Comparison of ENCODE assay signal across 14 cellular contexts in the genomic region with DNA sequence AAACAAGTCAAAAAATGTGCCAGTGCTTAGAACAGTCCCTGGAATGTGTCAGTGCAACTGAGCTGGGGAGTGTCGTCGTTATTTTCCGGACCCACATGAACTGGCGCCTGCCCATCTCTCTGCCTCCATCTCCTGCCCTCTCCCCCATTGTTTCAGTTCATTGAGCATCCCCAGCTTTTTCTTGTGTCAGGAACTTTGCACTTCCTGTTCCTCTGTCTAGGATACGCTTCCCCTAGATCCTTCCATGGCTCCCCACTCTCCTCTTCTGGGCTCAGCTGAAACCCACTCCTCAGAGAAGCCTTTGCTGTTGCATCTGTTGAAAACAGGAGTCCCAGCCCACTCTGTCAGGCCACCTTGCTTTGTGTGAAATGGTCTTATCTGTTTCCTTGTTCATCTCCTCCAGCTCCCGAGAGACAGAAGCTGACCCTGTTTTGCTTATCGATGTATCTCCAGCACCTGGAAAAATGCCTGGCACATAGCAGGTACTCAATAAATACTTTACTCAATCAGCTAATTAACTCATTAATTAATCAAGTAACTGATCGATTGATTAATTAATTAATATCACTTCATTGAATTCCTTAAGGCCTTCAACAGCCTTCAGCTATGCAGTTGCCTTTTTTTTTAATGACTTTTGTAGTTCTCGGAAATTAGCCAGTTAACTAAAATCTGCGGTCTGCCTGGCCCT. TPM values are rescaled to one million over a fixed set of nuclear protein-coding genes. Genes with fewer than 3 reads are reported as not detected.
DNase-seq lines count a peak whose midpoint lies in the region; ATAC-seq and TF ChIP-seq lines count a peak whose summit lies in the region.
"Had no signal": no experiment of that assay in that cellular context is flagged by ENCODE, and none has a peak within 500 bp of the region (broad histone marks: within the 10 kb centered on the region; RNA-seq: fewer than 3 reads in every experiment).

No MANE protein-coding gene starts in this region.

- no peak for ATAC-seq in stimulated activated memory B cell treated with anti-CD40 and anti-IgM and Interleukin-4, amounts not matched to agents 10 μg/mL and 1 μg/mL and 100 μg/mL, for 72 hours

- TF ChIP-seq CTCF in Loucy (conservative IDR thresholded peaks at IDR 0.05; ENCODE audit: low read length) (no peak), adrenal gland (IDR thresholded peaks at IDR 0.05) (no peak), type B pancreatic cell (conservative IDR thresholded peaks at IDR 0.05) (no peak)

- H3K36me3 ChIP-seq in Loucy (ENCODE audit: insufficient read depth, low read length) (no peaks in the 10 kb centered on the region), adrenal gland (replicated peaks in 1 of 2) (no peaks in the 10 kb centered on the region)
- no peaks in the 10 kb centered on the region for H3K36me3 ChIP-seq in CD4-positive, alpha-beta memory T cell (ENCODE audit: insufficient read depth, low read length)

- H3K9me3 Mint-ChIP-seq in activated naive CD4-positive, alpha-beta T cell treated with anti-CD3 and anti-CD28 coated beads, Interleukin-2, amount 10 ng/mL, durations not matched to agents 7 days and 5 days: no peaks in the 10 kb centered on the region
- no peaks in the 10 kb centered on the region for H3K9me3 Mint-ChIP-seq in type B pancreatic cell
- no peaks in the 10 kb centered on the region for H3K9me3 Mint-ChIP-seq in stimulated activated memory B cell treated with anti-CD40 and anti-IgM and Interleukin-4, amounts not matched to agents 10 μg/mL and 1 μg/mL and 100 μg/mL, for 72 hours
- no peaks in the 10 kb centered on the region for H3K9me3 Mint-ChIP-seq in CD4-positive, alpha-beta memory T cell
- H3K9me3 Mint-ChIP-seq: CD4-positive, alpha-beta T cell had no signal

- H3K4me1 ChIP-seq in Loucy (ENCODE audit: insufficient read depth, low read length, poor library complexity, severe bottlenecking) (peaks cover 43% of the 10 kb centered on the region), adrenal gland (replicated peaks in 1 of 2) (peaks cover 19 to 39% of the 10 kb centered on the region in 2 donors)
- peaks cover 12% of the 10 kb centered on the region for H3K4me1 ChIP-seq in CD4-positive, alpha-beta memory T cell (ENCODE audit: insufficient read depth, low read length)

- DNase-seq in activated naive CD4-positive, alpha-beta T cell treated with anti-CD3 and anti-CD28 coated beads, Interleukin-2, amount 10 ng/mL, durations not matched to agents 7 days and 5 days: no peak
- DNase-seq in activated naive CD4-positive, alpha-beta T cell treated with anti-CD3 and anti-CD28 coated beads, Interleukin-2, amount 50 U/mL, for 16 hours: no peak
- peak in 1 of 7 donors; percentile 27 for DNase-seq in adrenal gland
- DNase-seq in type B pancreatic cell (ENCODE audit: extremely low spot score, unreplicated experiment): no peak
- DNase-seq in CD4-positive, alpha-beta memory T cell: no peak
- no peak for DNase-seq in head of caudate nucleus
- DNase-seq: CD4-positive, alpha-beta T cell; DND-41; NCI-H1694; NCI-H345; NCI-H526 treated with DMSO at 0.1 percent for 48 hours had no signal

- H3K27ac ChIP-seq in adrenal gland: peak overlapping the region; percentile 80 to 97 (median 90)
- H3K27ac ChIP-seq in CD4-positive, alpha-beta memory T cell (ENCODE audit: low read depth, low read length): no peak overlapping the region
- H3K27ac ChIP-seq: RWPE1 had no signal

- H3K27me3 ChIP-seq in Loucy (ENCODE audit: insufficient read depth, low read length, poor library complexity, severe bottlenecking) (no peaks in the 10 kb centered on the region), adrenal gland (no peaks in the 10 kb centered on the region)
- no peaks in the 10 kb centered on the region for H3K27me3 ChIP-seq in CD4-positive, alpha-beta memory T cell (ENCODE audit: insufficient read depth, low read length)

- H3K4me3 ChIP-seq in Loucy (ENCODE audit: low read length, poor library complexity, severe bottlenecking) (no peak overlapping the region), adrenal gland (no peak overlapping the region)
- no peak overlapping the region for H3K4me3 ChIP-seq in CD4-positive, alpha-beta memory T cell (ENCODE audit: low read length in 2 of 2)

- H3K9me2 ChIP-seq in Loucy (replicated peaks; ENCODE audit: low read depth, low read length): no peaks in the 10 kb centered on the region

- H3K4me2 ChIP-seq in Loucy (ENCODE audit: low read depth, low read length, poor library complexity, severe bottlenecking): no peak overlapping the region

- H3K79me2 ChIP-seq in Loucy (ENCODE audit: insufficient read depth, low read length): peaks cover 9% of the 10 kb centered on the region; the same call in 1 of the 2 replicates

- peak overlapping the region; percentile 6 for H3K4me3 Mint-ChIP-seq in activated naive CD4-positive, alpha-beta T cell treated with anti-CD3 and anti-CD28 coated beads, Interleukin-2, amount 10 ng/mL, durations not matched to agents 7 days and 5 days
- peak overlapping the region; percentile 63 for H3K4me3 Mint-ChIP-seq in type B pancreatic cell
- H3K4me3 Mint-ChIP-seq in stimulated activated memory B cell treated with anti-CD40 and anti-IgM and Interleukin-4, amounts not matched to agents 10 μg/mL and 1 μg/mL and 100 μg/mL, for 72 hours: no peak overlapping the region
- peak overlapping the region in 3 of 8 donors; percentile 16 to 37 (median 33) for H3K4me3 Mint-ChIP-seq in CD4-positive, alpha-beta memory T cell
- H3K4me3 Mint-ChIP-seq: CD4-positive, alpha-beta T cell had no signal

- intact Hi-C loops in adrenal gland (cut with DNase I): no loop called here
- intact Hi-C loops in CD4-positive, alpha-beta memory T cell (cut with micrococcal nuclease): no loop called here
- intact Hi-C loops in head of caudate nucleus (cut with DNase I): no loop called here

- H3K27ac Mint-ChIP-seq in activated naive CD4-positive, alpha-beta T cell treated with anti-CD3 and anti-CD28 coated beads, Interleukin-2, amount 10 ng/mL, durations not matched to agents 7 days and 5 days: no peak overlapping the region
- peak overlapping the region; percentile 1 for H3K27ac Mint-ChIP-seq in type B pancreatic cell
- no peak overlapping the region for H3K27ac Mint-ChIP-seq in stimulated activated memory B cell treated with anti-CD40 and anti-IgM and Interleukin-4, amounts not matched to agents 10 μg/mL and 1 μg/mL and 100 μg/mL, for 72 hours
- H3K27ac Mint-ChIP-seq in CD4-positive, alpha-beta memory T cell: no peak overlapping the region
- H3K27ac Mint-ChIP-seq: CD4-positive, alpha-beta T cell had no signal

- POLR2A ChIA-PET in CD4-positive, alpha-beta memory T cell (lab: Charles Lee; ENCODE audit: partially characterized antibody): no interaction called here

- peak overlapping the region; percentile 46; the same call in 1 of the 2 replicates for H2AFZ ChIP-seq in Loucy (ENCODE audit: low read length)

- H3K4me1 Mint-ChIP-seq in activated naive CD4-positive, alpha-beta T cell treated with anti-CD3 and anti-CD28 coated beads, Interleukin-2, amount 10 ng/mL, durations not matched to agents 7 days and 5 days: peaks cover 30% of the 10 kb centered on the region
- H3K4me1 Mint-ChIP-seq in type B pancreatic cell (ENCODE audit: unreplicated experiment): peaks cover 21% of the 10 kb centered on the region
- H3K4me1 Mint-ChIP-seq in stimulated activated memory B cell treated with anti-CD40 and anti-IgM and Interleukin-4, amounts not matched to agents 10 μg/mL and 1 μg/mL and 100 μg/mL, for 72 hours: peaks cover 42% of the 10 kb centered on the region
- peaks cover 5 to 21% (median 12%) of the 10 kb centered on the region in 4 donors for H3K4me1 Mint-ChIP-seq in CD4-positive, alpha-beta memory T cell

- no peak overlapping the region for H3K9ac ChIP-seq in Loucy (ENCODE audit: low read depth, low read length, poor library complexity, severe bottlenecking)

- CTCF ChIA-PET in activated naive CD4-positive, alpha-beta T cell treated with anti-CD3 and anti-CD28 coated beads, Interleukin-2, amount 10 ng/mL, durations not matched to agents 7 days and 5 days (lab: Charles Lee): no interaction called here
- CTCF ChIA-PET in CD4-positive, alpha-beta memory T cell (lab: Charles Lee; ENCODE audit: partially characterized antibody): interaction anchor here (0.7 to 1.2 kb wide), 2 partner anchors 40 to 189 kb away, joined by 3 to 4 read pairs; no protein-coding TSS in a partner anchor

- no peak for TF ChIP-seq POLR2A in adrenal gland (IDR thresholded peaks at IDR 0.05)

- H3F3A ChIP-seq in Loucy (ENCODE audit: low read depth): no peaks in the 10 kb centered on the region

- H4K20me1 ChIP-seq in Loucy (ENCODE audit: insufficient read depth, low read length, poor library complexity, severe bottlenecking): no peaks in the 10 kb centered on the region

- 58 to 69% (median 62%) methylated on average over 10 of the region's 10 CpGs for WGBS in adrenal gland, 4 donors

- H3K9me3 ChIP-seq in Loucy (ENCODE audit: insufficient read depth, low read depth, low read length) (no peaks in the 10 kb centered on the region), adrenal gland (replicated peaks in 1 of 3) (no peaks in the 10 kb centered on the region)
- no peaks in the 10 kb centered on the region for H3K9me3 ChIP-seq in CD4-positive, alpha-beta memory T cell (ENCODE audit: control insufficient read depth in 1 of 2, low read length in 2 of 2)

- no peaks in the 10 kb centered on the region for H3K36me3 Mint-ChIP-seq in activated naive CD4-positive, alpha-beta T cell treated with anti-CD3 and anti-CD28 coated beads, Interleukin-2, amount 10 ng/mL, durations not matched to agents 7 days and 5 days
- H3K36me3 Mint-ChIP-seq in type B pancreatic cell: no peaks in the 10 kb centered on the region
- no peaks in the 10 kb centered on the region for H3K36me3 Mint-ChIP-seq in stimulated activated memory B cell treated with anti-CD40 and anti-IgM and Interleukin-4, amounts not matched to agents 10 μg/mL and 1 μg/mL and 100 μg/mL, for 72 hours
- H3K36me3 Mint-ChIP-seq in CD4-positive, alpha-beta memory T cell: no peaks in the 10 kb centered on the region

- H3K27me3 Mint-ChIP-seq in activated naive CD4-positive, alpha-beta T cell treated with anti-CD3 and anti-CD28 coated beads, Interleukin-2, amount 10 ng/mL, durations not matched to agents 7 days and 5 days: peaks cover 50% of the 10 kb centered on the region
- H3K27me3 Mint-ChIP-seq in type B pancreatic cell: peaks cover 10% of the 10 kb centered on the region
- no peaks in the 10 kb centered on the region for H3K27me3 Mint-ChIP-seq in stimulated activated memory B cell treated with anti-CD40 and anti-IgM and Interleukin-4, amounts not matched to agents 10 μg/mL and 1 μg/mL and 100 μg/mL, for 72 hours
- peaks cover 1 to 8% of the 10 kb centered on the region in 2 donors for H3K27me3 Mint-ChIP-seq in CD4-positive, alpha-beta memory T cell
- H3K27me3 Mint-ChIP-seq: CD4-positive, alpha-beta T cell had no signal

RNA-seq across cellular contexts. Expression of gene SCARB1, which starts 2.7 kb away (rescaled TPM):
- total RNA-seq in adrenal gland (1,000 to 10,000 TPM in 5 of 8 donors, 100 to 1,000 TPM in 3; 646 to 8,580 (median 1,325) TPM), type B pancreatic cell (ENCODE audit: low replicate concordance) (23.4 and 27.7 TPM in 2 replicates)
- polyA plus RNA-seq in adrenal gland: 1,000 to 10,000 TPM in 2 of 3 donors, 100 to 1,000 TPM in 1; 213 to 5,784 (median 1,664) TPM
- 1 to 10 TPM; 2.2 to 2.6 TPM for total RNA-seq in CD4-positive, alpha-beta memory T cell
- polyA plus RNA-seq in CD4-positive, alpha-beta memory T cell: 1 to 10 TPM; 1.5 to 1.6 TPM

RNA-seq across cellular contexts. Expression of gene UBC, which starts 48.1 kb away (rescaled TPM):
- total RNA-seq in adrenal gland (1,000 to 10,000 TPM in 4 of 8 donors, 100 to 1,000 TPM in 4; 896 to 1,700 (median 1,052) TPM), type B pancreatic cell (ENCODE audit: low replicate concordance) (761 and 1,411 TPM in 2 replicates)
- polyA plus RNA-seq in adrenal gland: 1,000 to 10,000 TPM in 2 of 3 donors, 100 to 1,000 TPM in 1; 797 to 1,499 (median 1,129) TPM
- total RNA-seq in CD4-positive, alpha-beta memory T cell: 100 to 1,000 TPM; 858 to 878 TPM
- polyA plus RNA-seq in CD4-positive, alpha-beta memory T cell: 1,000 to 10,000 TPM in 1 of 2 donors, 100 to 1,000 TPM in 1; 853 to 1,668 TPM

Comparison
In these comparisons a context has a peak if more than half of its experiments do, and no peak if none do; other contexts are left out.
1. RNA of gene SCARB1, which starts 2.7 kb away (total RNA-seq): 646 to 8,580 TPM in adrenal gland; 23.4 to 27.7 TPM in type B pancreatic cell and 2.2 to 2.6 TPM in CD4-positive, alpha-beta memory T cell; every median in the first group is over 10 times any median in the second.